Comparison of ENCODE assay signal across 1 cellular context in genomic region chr1:16187748-16188401, GRCh38.
TF ChIP-seq lines count a peak whose summit lies in the region.

No MANE protein-coding gene starts in this region.

TF ChIP-seq in HepG2, 621 proteins besides CTCF, POLR2A, EP300 and RAD21 (continued from another document and continues in another):
- no peak for TF ChIP-seq ZNF703 (CRISPR knock-in tag; IDR thresholded peaks at IDR 0.05; ENCODE audit: borderline replicate concordance)
- TF ChIP-seq ARNT2 (CRISPR knock-in tag; IDR thresholded peaks at IDR 0.05; ENCODE audit: low read depth), result no peak
- no peak for TF ChIP-seq ZHX2 (IDR thresholded peaks at IDR 0.05; ENCODE audit: low read depth)
- TF ChIP-seq ZHX2 (CRISPR knock-in tag; IDR thresholded peaks at IDR 0.05; ENCODE audit: borderline replicate concordance), result no peak
- TF ChIP-seq KLF13 (CRISPR knock-in tag; IDR thresholded peaks at IDR 0.05), result no peak
- TF ChIP-seq ZBTB14 (CRISPR knock-in tag; IDR thresholded peaks at IDR 0.05), result no peak
- TF ChIP-seq ATF6 (CRISPR knock-in tag; conservative IDR thresholded peaks at IDR 0.05), result no peak
- no peak for TF ChIP-seq HNRNPH1 (optimal IDR thresholded peaks at IDR 0.05; ENCODE audit: low read depth, low read length)
- TF ChIP-seq ZFP36L2 (CRISPR knock-in tag; IDR thresholded peaks at IDR 0.05), result no peak
- no peak for TF ChIP-seq TEAD2 (CRISPR knock-in tag; IDR thresholded peaks at IDR 0.05)
- no peak for TF ChIP-seq NKX3-1 (CRISPR knock-in tag; IDR thresholded peaks at IDR 0.05)
- no peak for TF ChIP-seq SNAI1 (CRISPR knock-in tag; IDR thresholded peaks at IDR 0.05; ENCODE audit: borderline replicate concordance)
- no peak for TF ChIP-seq ZNF704 (CRISPR knock-in tag; IDR thresholded peaks at IDR 0.05; ENCODE audit: borderline replicate concordance)
- TF ChIP-seq ZBTB4 (CRISPR knock-in tag; IDR thresholded peaks at IDR 0.05; ENCODE audit: borderline replicate concordance), result no peak
- no peak for TF ChIP-seq ZMAT5 (CRISPR knock-in tag; IDR thresholded peaks at IDR 0.05; ENCODE audit: borderline replicate concordance, low read depth)
- no peak for TF ChIP-seq AKNA (CRISPR knock-in tag; IDR thresholded peaks at IDR 0.05; ENCODE audit: borderline replicate concordance)
- 0 out of 2 replicates have a peak, but pooled peaks have one; percentile 43 for TF ChIP-seq ZBED4 (CRISPR knock-in tag; IDR thresholded peaks at IDR 0.05; ENCODE audit: borderline replicate concordance)
- no peak for TF ChIP-seq DDIT3 (CRISPR knock-in tag; IDR thresholded peaks at IDR 0.05)
- TF ChIP-seq ZNF3 (CRISPR knock-in tag; IDR thresholded peaks at IDR 0.05), result no peak
- TF ChIP-seq ZSCAN9 (CRISPR knock-in tag; IDR thresholded peaks at IDR 0.05; ENCODE audit: borderline replicate concordance), result no peak
- no peak for TF ChIP-seq ATF7 (IDR thresholded peaks at IDR 0.05)
- 0 out of 2 replicates have a peak, but pooled peaks have one; percentile 18 for TF ChIP-seq ATF7 (CRISPR knock-in tag; IDR thresholded peaks at IDR 0.05)
- TF ChIP-seq ZSCAN25 (CRISPR knock-in tag; IDR thresholded peaks at IDR 0.05), result peak; percentile 64; the same call in 1 of the 2 replicates
- TF ChIP-seq ZNF792 (CRISPR knock-in tag; IDR thresholded peaks at IDR 0.05), result no peak
- no peak for TF ChIP-seq ZNF629 (CRISPR knock-in tag; conservative IDR thresholded peaks at IDR 0.05)
- TF ChIP-seq ZNF7 (CRISPR knock-in tag; IDR thresholded peaks at IDR 0.05), result no peak
- no peak for TF ChIP-seq NFE2 (CRISPR knock-in tag; IDR thresholded peaks at IDR 0.05)
- TF ChIP-seq ZNF614 (CRISPR knock-in tag; IDR thresholded peaks at IDR 0.05; ENCODE audit: borderline replicate concordance), result peak; percentile 58; the same call in 1 of the 2 replicates
- TF ChIP-seq RFXANK (CRISPR knock-in tag; IDR thresholded peaks at IDR 0.05), result no peak
- TF ChIP-seq ZSCAN20 (CRISPR knock-in tag; IDR thresholded peaks at IDR 0.05; ENCODE audit: borderline replicate concordance), result no peak
